In genomic region chr20:62066339-62066982, GRCh38 we compare ENCODE assay signal across 8 cellular contexts. TPM values are rescaled to one million over a fixed set of nuclear protein-coding genes. Genes with fewer than 3 reads are reported as not detected.
DNase-seq lines count a peak whose midpoint lies in the region; ATAC-seq and TF ChIP-seq lines count a peak whose summit lies in the region.

No MANE protein-coding gene starts in this region.

- H3K27me3 Mint-ChIP-seq in dendritic cell treated with granulocyte-macrophage colony-stimulating factor and Interleukin-4, amounts not matched to agents 40 ng/mL and 50 ng/mL, for 4 days: peaks cover 22% of the 10 kb centered on the region

- WGBS in lower leg skin, 2 donors: 1% methylated on average over 16 to 38 of the region's 47 CpGs

- ATAC-seq in HG02571 (IDR thresholded peaks at IDR 0.05; ENCODE audit: unreplicated experiment): peak; percentile 37
- ATAC-seq in GM19023 (IDR thresholded peaks at IDR 0.05; ENCODE audit: unreplicated experiment): no peak

- H3K27ac ChIP-seq in VCaP: peak overlapping the region; percentile 97

- H3K4me3 Mint-ChIP-seq in dendritic cell treated with granulocyte-macrophage colony-stimulating factor and Interleukin-4, amounts not matched to agents 40 ng/mL and 50 ng/mL, for 4 days: peak overlapping the region; percentile 82

- TF ChIP-seq CTCF in GM12865 (IDR thresholded peaks at IDR 0.05; ENCODE audit: insufficient read depth, low read depth, low read length, missing control alignments) (no peak), VCaP (conservative IDR thresholded peaks at IDR 0.05) (no peak), lower leg skin (IDR thresholded peaks at IDR 0.05) (no peak)

- intact Hi-C loops in dendritic cell treated with granulocyte-macrophage colony-stimulating factor and Interleukin-4, amounts not matched to agents 40 ng/mL and 50 ng/mL, for 4 days (cut with micrococcal nuclease): loop anchor here (1.0 to 10.0 kb wide), 3 partner anchors 52 to 71 kb away; partner anchors contain the start of gene LSM14B
- intact Hi-C loops in lower leg skin (cut with DNase I; ENCODE audit: low total_unique reads): loop anchor here (5.0 kb wide), 1 partner anchor 56 kb away; the partner anchor contains the start of gene LSM14B

- H3K4me3 ChIP-seq in GM12865 (ENCODE audit: low read depth, low read length): peak overlapping the region; percentile 68
- H3K4me3 ChIP-seq in lower leg skin (ENCODE audit: low read depth, poor library complexity, severe bottlenecking): peak overlapping the region; percentile 48

- peaks cover 44% of the 10 kb centered on the region for H3K4me1 Mint-ChIP-seq in dendritic cell treated with granulocyte-macrophage colony-stimulating factor and Interleukin-4, amounts not matched to agents 40 ng/mL and 50 ng/mL, for 4 days (ENCODE audit: low read depth)

- H3K27ac Mint-ChIP-seq in dendritic cell treated with granulocyte-macrophage colony-stimulating factor and Interleukin-4, amounts not matched to agents 40 ng/mL and 50 ng/mL, for 4 days: peak overlapping the region; percentile 87

- peak; percentile 64 for DNase-seq in GM12865 (ENCODE audit: low read depth)
- DNase-seq in NCI-H1092 (lab: John Stamatoyannopoulos, UW): peak; percentile 66
- DNase-seq in lower leg skin (ENCODE audit: low spot score in 2 of 2): peak in 1 of 2 donors; percentile 91
- peak in 2 of 3 experiments; percentile 14 to 21 for DNase-seq in stimulated activated CD4-positive, alpha-beta T cell treated with anti-CD3 and anti-CD28 coated beads, TNF-alpha, amount 100 ng/mL, for 24 hours (ENCODE audit: low read depth in 3 of 3)

- H3K9me3 Mint-ChIP-seq in dendritic cell treated with granulocyte-macrophage colony-stimulating factor and Interleukin-4, amounts not matched to agents 40 ng/mL and 50 ng/mL, for 4 days: no peaks in the 10 kb centered on the region

- no peak for TF ChIP-seq POLR2A in lower leg skin (IDR thresholded peaks at IDR 0.05)

- H3K36me3 Mint-ChIP-seq in dendritic cell treated with granulocyte-macrophage colony-stimulating factor and Interleukin-4, amounts not matched to agents 40 ng/mL and 50 ng/mL, for 4 days (ENCODE audit: low read depth): peaks cover 18% of the 10 kb centered on the region

RNA-seq across cellular contexts. Expression of gene TAF4, which starts 0.8 kb away (rescaled TPM):
- 10 to 100 TPM; 21.1 to 40.6 (median 22.1) TPM for total RNA-seq in lower leg skin

RNA-seq across cellular contexts. Expression of gene LSM14B, which starts 55.8 kb away (rescaled TPM):
- 10 to 100 TPM; 44.9 to 60.3 (median 49.9) TPM for total RNA-seq in lower leg skin
